12 cellular contexts compared by ENCODE assay signal in genomic region chr10:33327750-33328149, GRCh38. TPM values are rescaled to one million over a fixed set of nuclear protein-coding genes. Genes with fewer than 3 reads are reported as not detected.
DNase-seq lines count a peak whose midpoint lies in the region; ATAC-seq and TF ChIP-seq lines count a peak whose summit lies in the region.
"Had no signal": no experiment of that assay in that cellular context is flagged by ENCODE, and none has a peak within 500 bp of the region (broad histone marks: within the 10 kb centered on the region; RNA-seq: fewer than 3 reads in every experiment).

No MANE protein-coding gene starts in this region.

- H4K20me1 ChIP-seq in GM23338 (replicated peaks; ENCODE audit: insufficient read depth): no peaks in the 10 kb centered on the region

- no peak overlapping the region for H3K27ac Mint-ChIP-seq in GM23338
- H3K27ac Mint-ChIP-seq: activated CD4-positive, alpha-beta memory T cell treated with anti-CD3 and anti-CD28 coated beads for 36 hours; naive thymus-derived CD8-positive, alpha-beta T cell had no signal

- H3K4me1 ChIP-seq in GM23338 (ENCODE audit: insufficient read depth): peaks cover 3% of the 10 kb centered on the region

- no peaks in the 10 kb centered on the region for H3F3A ChIP-seq in GM23338 (replicated peaks; ENCODE audit: low read depth)

- H3K9me3 Mint-ChIP-seq in GM23338: no peaks in the 10 kb centered on the region
- H3K9me3 Mint-ChIP-seq: activated CD4-positive, alpha-beta memory T cell treated with anti-CD3 and anti-CD28 coated beads for 36 hours; naive thymus-derived CD8-positive, alpha-beta T cell had no signal

- H3K79me2 ChIP-seq in GM23338 (replicated peaks; ENCODE audit: insufficient read depth): no peaks in the 10 kb centered on the region

- peaks cover 15% of the 10 kb centered on the region; the same call in 2 of the 3 replicates for H3K4me1 Mint-ChIP-seq in GM23338

- ATAC-seq in GM23338 (peak; percentile 48; the same call in 2 of the 3 replicates), HG03439 (IDR thresholded peaks at IDR 0.05; ENCODE audit: unreplicated experiment) (no peak)
- ATAC-seq: naive thymus-derived CD8-positive, alpha-beta T cell had no signal

- DNase-seq in GM23338 (ENCODE audit: low spot score) (peak; percentile 46), RKO (ENCODE audit: low spot score) (peak; percentile 35), fibroblast of villous mesenchyme (ENCODE audit: low read depth) (peak; percentile 33), retinal pigment epithelial cell (ENCODE audit: low read depth) (no peak), cerebellar cortex (ENCODE audit: low spot score) (no peak), UCSD-AML1 (lab: John Stamatoyannopoulos, UW; ENCODE audit: unreplicated experiment) (no peak)
- DNase-seq: activated CD4-positive, alpha-beta memory T cell treated with anti-CD3 and anti-CD28 coated beads for 36 hours; amygdala; head of caudate nucleus; MM.1S; naive thymus-derived CD8-positive, alpha-beta T cell had no signal

- no peak overlapping the region for H3K4me2 ChIP-seq in GM23338

- TF ChIP-seq CTCF in GM23338 (conservative IDR thresholded peaks at IDR 0.05; ENCODE audit: low read depth in 2 of 2) (peak; percentile 63 to 68), fibroblast of villous mesenchyme (IDR thresholded peaks at IDR 0.05; ENCODE audit: insufficient read depth, low read depth, low read length) (peak; percentile 25), retinal pigment epithelial cell (conservative IDR thresholded peaks at IDR 0.05; ENCODE audit: low read depth, low read length) (peak; percentile 48)

- no peaks in the 10 kb centered on the region for H3K9me2 ChIP-seq in GM23338 (ENCODE audit: insufficient read depth)

- peaks cover 7% of the 10 kb centered on the region for H3K27me3 ChIP-seq in GM23338 (ENCODE audit: insufficient read depth)

- no peak overlapping the region for H3K4me3 Mint-ChIP-seq in GM23338
- H3K4me3 Mint-ChIP-seq: activated CD4-positive, alpha-beta memory T cell treated with anti-CD3 and anti-CD28 coated beads for 36 hours; naive thymus-derived CD8-positive, alpha-beta T cell had no signal

- H2AFZ ChIP-seq in GM23338: no peak overlapping the region

- H3K27me3 Mint-ChIP-seq in GM23338 (ENCODE audit: insufficient read depth, low read depth, poor library complexity): peaks cover 2% of the 10 kb centered on the region

- H3K27ac ChIP-seq in GM23338 (ENCODE audit: low read depth): no peak overlapping the region

- no peak overlapping the region for H3K4me3 ChIP-seq in GM23338
- H3K4me3 ChIP-seq in fibroblast of villous mesenchyme (ENCODE audit: low read depth, low read length): no peak overlapping the region
- H3K4me3 ChIP-seq in retinal pigment epithelial cell (ENCODE audit: low read length): no peak overlapping the region

- H3K36me3 Mint-ChIP-seq in GM23338 (ENCODE audit: low read depth): no peaks in the 10 kb centered on the region
- H3K36me3 Mint-ChIP-seq: activated CD4-positive, alpha-beta memory T cell treated with anti-CD3 and anti-CD28 coated beads for 36 hours; naive thymus-derived CD8-positive, alpha-beta T cell had no signal

- H3K36me3 ChIP-seq in GM23338 (ENCODE audit: insufficient read depth): no peaks in the 10 kb centered on the region

TF ChIP-seq in GM23338, 12 proteins besides CTCF, POLR2A, EP300 and RAD21 (continues in another document):
- TF ChIP-seq STAT1 (IDR thresholded peaks at IDR 0.05; ENCODE audit: unreplicated experiment) (no peak), POLR2AphosphoS5 (IDR thresholded peaks at IDR 0.05; ENCODE audit: low read depth) (no peak), REST (IDR thresholded peaks at IDR 0.05; ENCODE audit: unreplicated experiment) (no peak), ZNF462 (CRISPR knock-in tag; IDR thresholded peaks at IDR 0.05) (no peak), ZNF114 (CRISPR knock-in tag; IDR thresholded peaks at IDR 0.05) (no peak), JUNB (IDR thresholded peaks at IDR 0.05; ENCODE audit: unreplicated experiment) (no peak), EZH2 (IDR thresholded peaks at IDR 0.05; ENCODE audit: low read depth, unreplicated experiment) (no peak), ZNF331 (CRISPR knock-in tag; IDR thresholded peaks at IDR 0.05; ENCODE audit: low read depth) (no peak), EZH2phosphoT487 (IDR thresholded peaks at IDR 0.05; ENCODE audit: unreplicated experiment) (no peak)

RNA-seq across cellular contexts. Expression of gene NRP1, which starts 6.7 kb away (rescaled TPM):
- total RNA-seq in GM23338 (2014; rRNA removed; shearing (Covaris generic)): 3.5 and 3.9 TPM in 2 replicates
- 2.9 and 3.6 TPM in 2 replicates for polyA plus RNA-seq in GM23338 (2016; fragmentation: Nextera tagmentation; extraction: Ambion mirVana)
- total RNA-seq in fibroblast of villous mesenchyme: 197 and 222 TPM in 2 replicates
- polyA plus RNA-seq: naive thymus-derived CD8-positive, alpha-beta T cell had no signal

Comparison
In these comparisons a context has a peak if more than half of its experiments do, and no peak if none do; other contexts are left out.
1. DNase-seq: peak in GM23338 (single experiment), RKO (single experiment) and fibroblast of villous mesenchyme (single experiment); none in retinal pigment epithelial cell (single experiment), cerebellar cortex (single experiment) and UCSD-AML1 (single experiment).
2. RNA of gene NRP1, which starts 6.7 kb away (total RNA-seq): 197 to 222 TPM in fibroblast of villous mesenchyme; 3.5 to 3.9 TPM in GM23338; every median in the first group is over 10 times any median in the second.
3. Peak in every context shown above with its lines, with median percentiles within 50 percentile points of each other: CTCF ChIP-seq.